Comparison of ENCODE assay signal across 8 cellular contexts in the genomic region with DNA sequence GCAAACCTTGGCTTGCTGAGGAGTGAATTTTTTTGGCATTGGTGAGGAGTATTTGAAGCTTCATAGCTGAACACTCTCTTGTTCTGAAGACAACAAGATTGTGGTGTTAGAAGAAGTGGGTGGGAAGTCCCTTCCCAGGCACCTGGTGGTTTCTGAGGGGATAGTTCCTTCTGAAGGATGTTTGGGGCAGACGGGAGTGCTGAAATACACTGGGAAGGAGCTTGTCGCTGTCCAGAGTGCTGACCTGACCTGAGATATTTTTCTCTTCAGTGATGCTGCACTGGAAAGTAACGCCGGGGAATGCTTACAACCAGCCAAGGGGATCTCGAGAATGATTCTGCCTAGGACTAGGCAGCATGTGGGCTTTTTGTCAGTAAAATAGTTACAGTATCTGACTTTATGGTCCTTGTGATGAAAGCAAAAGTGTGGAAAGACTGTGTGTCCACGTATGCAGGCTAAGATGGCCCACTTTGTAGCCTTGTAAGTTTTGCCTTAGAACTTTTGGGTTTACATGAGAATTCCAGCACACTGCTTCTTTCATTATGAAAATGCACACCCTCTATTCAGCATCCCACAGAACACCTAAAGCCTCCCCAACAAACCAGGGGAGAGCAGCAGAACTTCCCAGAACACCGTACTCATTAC. TPM values are rescaled to one million over a fixed set of nuclear protein-coding genes. Genes with fewer than 3 reads are reported as not detected.
DNase-seq lines count a peak whose midpoint lies in the region; ATAC-seq and TF ChIP-seq lines count a peak whose summit lies in the region.

No MANE protein-coding gene starts in this region.

- TF ChIP-seq CTCF in fibroblast of villous mesenchyme (IDR thresholded peaks at IDR 0.05; ENCODE audit: insufficient read depth, low read depth, low read length), result peak; percentile 11

- no peak overlapping the region for H3K4me3 Mint-ChIP-seq in activated CD8-positive, alpha-beta memory T cell treated with anti-CD3 and anti-CD28 coated beads, Interleukin-2, amount 10 ng/mL, durations not matched to agents 7 days and 5 days

- H3K4me3 ChIP-seq in fibroblast of villous mesenchyme (ENCODE audit: low read depth, low read length), result no peak overlapping the region
- H3K4me3 ChIP-seq in skeletal muscle cell (ENCODE audit: low read depth, low read length), result no peak overlapping the region

- H3K27me3 Mint-ChIP-seq in activated CD8-positive, alpha-beta memory T cell treated with anti-CD3 and anti-CD28 coated beads, Interleukin-2, amount 10 ng/mL, durations not matched to agents 7 days and 5 days, result peaks cover 29% of the 10 kb centered on the region

- no peaks in the 10 kb centered on the region for H3K36me3 Mint-ChIP-seq in activated CD8-positive, alpha-beta memory T cell treated with anti-CD3 and anti-CD28 coated beads, Interleukin-2, amount 10 ng/mL, durations not matched to agents 7 days and 5 days

- H3K4me1 Mint-ChIP-seq in activated CD8-positive, alpha-beta memory T cell treated with anti-CD3 and anti-CD28 coated beads, Interleukin-2, amount 10 ng/mL, durations not matched to agents 7 days and 5 days, result no peaks in the 10 kb centered on the region

- DNase-seq in activated CD8-positive, alpha-beta memory T cell treated with anti-CD3 and anti-CD28 coated beads, Interleukin-2, amount 10 ng/mL, durations not matched to agents 7 days and 5 days, result peak; percentile 43
- no peak for DNase-seq in activated CD8-positive, alpha-beta memory T cell treated with anti-CD3 and anti-CD28 coated beads, Interleukin-2, amount 50 U/mL, for 4 hours
- peak; percentile 33 for DNase-seq in SW480 (ENCODE audit: low spot score)
- DNase-seq in fibroblast of villous mesenchyme (ENCODE audit: low read depth), result peak; percentile 51
- peak; percentile 8 for DNase-seq in skeletal muscle cell (ENCODE audit: low read depth)
- DNase-seq in GM19238 (ENCODE audit: insufficient read length, low spot score), result no peak
- no peak for DNase-seq in effector CD8-positive, alpha-beta T cell (lab: John Stamatoyannopoulos, UW)

- ATAC-seq in activated CD8-positive, alpha-beta memory T cell treated with anti-CD3 and anti-CD28 coated beads, Interleukin-2, amount 10 ng/mL, durations not matched to agents 7 days and 5 days, result no peak
- ATAC-seq in GM18861 (IDR thresholded peaks at IDR 0.05; ENCODE audit: unreplicated experiment), result no peak

- H3K9me3 Mint-ChIP-seq in activated CD8-positive, alpha-beta memory T cell treated with anti-CD3 and anti-CD28 coated beads, Interleukin-2, amount 10 ng/mL, durations not matched to agents 7 days and 5 days (ENCODE audit: low read depth), result no peaks in the 10 kb centered on the region

- no peak overlapping the region for H3K27ac Mint-ChIP-seq in activated CD8-positive, alpha-beta memory T cell treated with anti-CD3 and anti-CD28 coated beads, Interleukin-2, amount 10 ng/mL, durations not matched to agents 7 days and 5 days

- CTCF ChIA-PET in activated CD8-positive, alpha-beta memory T cell treated with anti-CD3 and anti-CD28 coated beads, Interleukin-2, amount 10 ng/mL, durations not matched to agents 7 days and 5 days (lab: Charles Lee), result interaction anchor here (1.6 kb wide), 1 partner anchor 31 kb away, joined by 3 read pairs; no protein-coding TSS in a partner anchor

RNA-seq across cellular contexts. Expression of a gene that starts 33.1 kb away (rescaled TPM):
- total RNA-seq in activated CD8-positive, alpha-beta memory T cell treated with anti-CD3 and anti-CD28 coated beads, Interleukin-2, amount 10 ng/mL, durations not matched to agents 7 days and 5 days, result under 1 TPM; 0.14 to 0.23 TPM
- 1.7 and 1.9 TPM in 2 replicates for total RNA-seq in fibroblast of villous mesenchyme

Comparison
In these comparisons a context has a peak if more than half of its experiments do, and no peak if none do; other contexts are left out.
1. DNase-seq: peak in activated CD8-positive, alpha-beta memory T cell treated with anti-CD3 and anti-CD28 coated beads, Interleukin-2, amount 10 ng/mL, durations not matched to agents 7 days and 5 days (single experiment), SW480 (single experiment), fibroblast of villous mesenchyme (single experiment) and skeletal muscle cell (single experiment); none in activated CD8-positive, alpha-beta memory T cell treated with anti-CD3 and anti-CD28 coated beads, Interleukin-2, amount 50 U/mL, for 4 hours (single experiment), GM19238 (single experiment) and effector CD8-positive, alpha-beta T cell (single experiment).